Comparison of ENCODE assay signal across 16 cellular contexts in the genomic region with DNA sequence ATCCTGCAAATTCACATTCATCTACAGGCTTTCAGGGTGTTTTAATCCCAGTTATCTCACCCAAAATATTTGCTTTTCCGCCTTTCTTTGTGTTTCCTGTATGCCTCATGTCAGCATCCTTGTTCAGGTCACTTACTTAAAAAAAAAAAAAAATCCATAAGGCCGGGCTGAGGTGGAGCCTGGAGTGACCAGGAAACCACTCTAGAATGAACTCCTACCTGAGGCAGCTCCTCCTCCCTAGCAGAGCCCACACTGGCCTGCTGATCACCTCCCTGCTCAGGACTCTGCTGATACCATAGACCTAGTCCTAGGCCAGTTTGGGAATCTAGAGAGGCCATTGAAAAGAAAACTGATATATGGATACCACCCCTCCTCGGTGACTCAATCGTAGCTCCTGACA. TPM values are rescaled to one million over a fixed set of nuclear protein-coding genes. Genes with fewer than 3 reads are reported as not detected.
DNase-seq lines count a peak whose midpoint lies in the region; ATAC-seq and TF ChIP-seq lines count a peak whose summit lies in the region.
"Had no signal": no experiment of that assay in that cellular context is flagged by ENCODE, and none has a peak within 500 bp of the region (broad histone marks: within the 10 kb centered on the region; RNA-seq: fewer than 3 reads in every experiment).

No MANE protein-coding gene starts in this region.

- H3K9me3 ChIP-seq in left lung: no peaks in the 10 kb centered on the region
- H3K9me3 ChIP-seq: BLaER1 treated with 17β-estradiol and CSF1 and Interleukin-3, amounts not matched to agents 10 nM and 100 nM had no signal

- peaks cover 12% of the 10 kb centered on the region for H3K27me3 Mint-ChIP-seq in type B pancreatic cell
- H3K27me3 Mint-ChIP-seq: CD4-positive, alpha-beta T cell; IgD-negative memory B cell had no signal

- peaks cover 0 to 34% of the 10 kb centered on the region in 2 donors for H3K4me1 ChIP-seq in left lung

- H3K36me3 ChIP-seq in left lung: no peaks in the 10 kb centered on the region
- H3K36me3 ChIP-seq: BLaER1 treated with 17β-estradiol and CSF1 and Interleukin-3, amounts not matched to agents 10 nM and 100 nM had no signal

- H3K36me3 Mint-ChIP-seq in type B pancreatic cell: no peaks in the 10 kb centered on the region
- H3K36me3 Mint-ChIP-seq: IgD-negative memory B cell had no signal

- no peak overlapping the region for H3K4me3 ChIP-seq in left lung
- H3K4me3 ChIP-seq: BLaER1 treated with 17β-estradiol and CSF1 and Interleukin-3, amounts not matched to agents 10 nM and 100 nM; GM23338 had no signal

- DNase-seq in DMS53 (lab: John Stamatoyannopoulos, UW): peak; percentile 93
- DNase-seq in NCI-H146 treated with DMSO at 0.1 percent for 48 hours (lab: John Stamatoyannopoulos, UW; ENCODE audit: unreplicated experiment): peak; percentile 31
- DNase-seq in left lung: no peak
- DNase-seq in substantia nigra (lab: John Stamatoyannopoulos, UW): no peak
- DNase-seq in type B pancreatic cell (ENCODE audit: extremely low spot score, unreplicated experiment): no peak
- no peak for DNase-seq in SKM-1 (lab: John Stamatoyannopoulos, UW; ENCODE audit: unreplicated experiment)
- DNase-seq: ACHN; CD4-positive, alpha-beta T cell; DMS153; GF-D8; H7; KG1 had no signal

- no peak overlapping the region for H3K27ac Mint-ChIP-seq in type B pancreatic cell
- H3K27ac Mint-ChIP-seq: CD4-positive, alpha-beta T cell; GM23338 had no signal

- no peaks in the 10 kb centered on the region for H3K9me3 Mint-ChIP-seq in type B pancreatic cell
- H3K9me3 Mint-ChIP-seq: CD4-positive, alpha-beta T cell; GM23338; IgD-negative memory B cell had no signal

- ATAC-seq in left lung: peak; percentile 40
- ATAC-seq in GM21367 (IDR thresholded peaks at IDR 0.05; ENCODE audit: unreplicated experiment): no peak
- ATAC-seq: GM23338 had no signal

- intact Hi-C loops in left lung (cut with DNase I): no loop called here

- H3K27ac ChIP-seq in left lung (no peak overlapping the region), substantia nigra (ENCODE audit: low read depth, low read length, poor library complexity, severe bottlenecking) (no peak overlapping the region)
- H3K27ac ChIP-seq: BLaER1 treated with 17β-estradiol and CSF1 and Interleukin-3, amounts not matched to agents 10 nM and 100 nM had no signal

- H3K27me3 ChIP-seq in left lung: no peaks in the 10 kb centered on the region
- H3K27me3 ChIP-seq: BLaER1 treated with 17β-estradiol and CSF1 and Interleukin-3, amounts not matched to agents 10 nM and 100 nM had no signal

- no peak overlapping the region for H3K4me3 Mint-ChIP-seq in type B pancreatic cell
- H3K4me3 Mint-ChIP-seq: CD4-positive, alpha-beta T cell; GM23338; IgD-negative memory B cell had no signal

- peaks cover 4% of the 10 kb centered on the region for H3K4me1 Mint-ChIP-seq in type B pancreatic cell (ENCODE audit: unreplicated experiment)
- H3K4me1 Mint-ChIP-seq: IgD-negative memory B cell had no signal

- TF ChIP-seq CTCF in left lung (IDR thresholded peaks at IDR 0.05): no peak
- TF ChIP-seq CTCF in type B pancreatic cell (conservative IDR thresholded peaks at IDR 0.05): no peak

RNA-seq across cellular contexts. Expression of a gene that starts 8.7 kb away (rescaled TPM):
- total RNA-seq in left lung (10 to 100 TPM in 1 of 2 donors, 1 to 10 TPM in 1; 8.1 to 14.9 TPM), type B pancreatic cell (ENCODE audit: low replicate concordance) (5.9 and 11.2 TPM in 2 replicates)

RNA-seq across cellular contexts. Expression of a gene that starts 42.2 kb away (rescaled TPM):
- total RNA-seq in left lung: not detected
- total RNA-seq in type B pancreatic cell (ENCODE audit: low replicate concordance): 1.2 and 2.2 TPM in 2 replicates
- total RNA-seq: CD4-positive, alpha-beta T cell; GM23338; H7 had no signal

RNA-seq across cellular contexts. Expression of a gene that starts 55.2 kb away (rescaled TPM):
- 10 to 100 TPM; 29.6 to 36.0 TPM for total RNA-seq in left lung
- total RNA-seq in type B pancreatic cell (ENCODE audit: low replicate concordance): 20.7 and 29.5 TPM in 2 replicates

Comparison
In these comparisons a context has a peak if more than half of its experiments do, and no peak if none do; other contexts are left out.
1. DNase-seq: peak in DMS53 (single experiment) and NCI-H146 treated with DMSO at 0.1 percent for 48 hours (single experiment); none in left lung (0 of 2), substantia nigra (0 of 49), type B pancreatic cell (single experiment) and SKM-1 (single experiment).